In genomic region chr10:77877461-77878344, GRCh38 we compare ENCODE assay signal across 8 cellular contexts. TPM values are rescaled to one million over a fixed set of nuclear protein-coding genes. Genes with fewer than 3 reads are reported as not detected.
DNase-seq lines count a peak whose midpoint lies in the region; ATAC-seq and TF ChIP-seq lines count a peak whose summit lies in the region.

No MANE protein-coding gene starts in this region.

- no peak overlapping the region for H3K27ac Mint-ChIP-seq in activated CD4-positive, alpha-beta T cell treated with anti-CD3 and anti-CD28 coated beads, Interleukin-2, amount 10 ng/mL, durations not matched to agents 24 days and 14 days

- intact Hi-C loops in activated CD4-positive, alpha-beta T cell treated with anti-CD3 and anti-CD28 coated beads, Interleukin-2, amount 10 ng/mL, durations not matched to agents 24 days and 14 days (cut with micrococcal nuclease) = no loop called here

- H3K4me3 Mint-ChIP-seq in activated CD4-positive, alpha-beta T cell treated with anti-CD3 and anti-CD28 coated beads, Interleukin-2, amount 10 ng/mL, durations not matched to agents 24 days and 14 days = no peak overlapping the region

- H3K4me1 ChIP-seq in fibroblast of lung (ENCODE audit: control insufficient read depth, extremely low read depth, insufficient read depth, low read length) = peaks cover 2% of the 10 kb centered on the region

- H3K36me3 ChIP-seq in fibroblast of lung (ENCODE audit: control insufficient read depth, insufficient read depth, low read length) = no peaks in the 10 kb centered on the region

- no peaks in the 10 kb centered on the region for H3K9me3 ChIP-seq in fibroblast of lung (ENCODE audit: control insufficient read depth, insufficient read depth, low read depth, low read length)

- no peaks in the 10 kb centered on the region for H3K36me3 Mint-ChIP-seq in activated CD4-positive, alpha-beta T cell treated with anti-CD3 and anti-CD28 coated beads, Interleukin-2, amount 10 ng/mL, durations not matched to agents 24 days and 14 days (ENCODE audit: low read depth)

- peaks cover 13% of the 10 kb centered on the region for H3K4me1 Mint-ChIP-seq in activated CD4-positive, alpha-beta T cell treated with anti-CD3 and anti-CD28 coated beads, Interleukin-2, amount 10 ng/mL, durations not matched to agents 24 days and 14 days

- H3K9me3 Mint-ChIP-seq in activated CD4-positive, alpha-beta T cell treated with anti-CD3 and anti-CD28 coated beads, Interleukin-2, amount 10 ng/mL, durations not matched to agents 24 days and 14 days = no peaks in the 10 kb centered on the region

- no peak overlapping the region for H3K27ac ChIP-seq in fibroblast of lung (ENCODE audit: insufficient read depth, low read length)

- ATAC-seq in HG03378 (IDR thresholded peaks at IDR 0.05; ENCODE audit: unreplicated experiment) = peak; percentile 71
- peak; percentile 92 for ATAC-seq in omental fat pad (ENCODE audit: low FRiP score)

- H2AFZ ChIP-seq in fibroblast of lung (ENCODE audit: low read length) = no peak overlapping the region

- H3K4me3 ChIP-seq in fibroblast of lung (replicated peaks in 1 of 4; ENCODE audit: control extremely low read depth in 1 of 4, insufficient read depth in 1 of 4, low read depth in 3 of 4, low read length in 4 of 4) = no peak overlapping the region

- no peak overlapping the region for H3K4me2 ChIP-seq in fibroblast of lung (ENCODE audit: extremely low read depth, insufficient read depth, low read length)

- H3K27me3 ChIP-seq in fibroblast of lung (ENCODE audit: control insufficient read depth, insufficient read depth, low read length) = no peaks in the 10 kb centered on the region

- no peak overlapping the region for H3K9ac ChIP-seq in fibroblast of lung (ENCODE audit: insufficient read depth, low read length)

- TF ChIP-seq CTCF in fibroblast of lung (conservative IDR thresholded peaks at IDR 0.05 in 1 of 2, IDR thresholded peaks at IDR 0.05 in 1 of 2; ENCODE audit: low read depth in 1 of 2, low read length in 2 of 2) (no peak), omental fat pad (IDR thresholded peaks at IDR 0.05) (no peak)

- H3K79me2 ChIP-seq in fibroblast of lung (ENCODE audit: control insufficient read depth, insufficient read depth, low read length) = peaks cover 9% of the 10 kb centered on the region

- DNase-seq in activated CD4-positive, alpha-beta T cell treated with anti-CD3 and anti-CD28 coated beads, Interleukin-2, amount 10 ng/mL, durations not matched to agents 24 days and 14 days = peak; percentile 60
- no peak for DNase-seq in activated CD4-positive, alpha-beta T cell treated with anti-CD3 and anti-CD28 coated beads for 1 hour
- DNase-seq in UCSD-AML1 (lab: John Stamatoyannopoulos, UW; ENCODE audit: unreplicated experiment) (peak; percentile 82), fibroblast of lung (ENCODE audit: low read depth in 2 of 2) (peak; percentile 75 to 76), omental fat pad (ENCODE audit: low spot score) (no peak), NCI-H524 (lab: John Stamatoyannopoulos, UW) (no peak), SK-N-DZ (ENCODE audit: low spot score) (no peak)

- no peaks in the 10 kb centered on the region for H3K27me3 Mint-ChIP-seq in activated CD4-positive, alpha-beta T cell treated with anti-CD3 and anti-CD28 coated beads, Interleukin-2, amount 10 ng/mL, durations not matched to agents 24 days and 14 days

- H4K20me1 ChIP-seq in fibroblast of lung (ENCODE audit: control insufficient read depth, extremely low read depth, insufficient read depth, low read length) = no peaks in the 10 kb centered on the region

RNA-seq across cellular contexts. Expression of gene DLG5, which starts 48.9 kb away (rescaled TPM):
- total RNA-seq in activated CD4-positive, alpha-beta T cell treated with anti-CD3 and anti-CD28 coated beads, Interleukin-2, amount 10 ng/mL, durations not matched to agents 24 days and 14 days = 5.2 and 5.4 TPM in 2 replicates
- 40.1 and 40.8 TPM in 2 replicates for total RNA-seq in fibroblast of lung
- 15.3 and 22.9 TPM in 2 replicates for polyA plus RNA-seq in fibroblast of lung
- polyA plus RNA-seq in fibroblast of lung (2012) = 24.4 and 29.7 TPM in 2 replicates
- 80.9 and 123 TPM in 2 replicates for polyA minus RNA-seq in fibroblast of lung (ENCODE audit: low replicate concordance)
- 10 to 100 TPM; 28.1 to 42.7 (median 38.3) TPM for total RNA-seq in omental fat pad
- 20.6 and 23.3 TPM in 2 replicates for polyA plus RNA-seq in SK-N-DZ (2014; cell fraction: cytosol; rRNA removed)
- 26.3 and 39.2 TPM in 2 replicates for polyA plus RNA-seq in SK-N-DZ (2014; cell fraction: nucleus; rRNA removed)

Comparison
In these comparisons a context has a peak if more than half of its experiments do, and no peak if none do; other contexts are left out.
1. DNase-seq: peak in activated CD4-positive, alpha-beta T cell treated with anti-CD3 and anti-CD28 coated beads, Interleukin-2, amount 10 ng/mL, durations not matched to agents 24 days and 14 days (single experiment), UCSD-AML1 (single experiment) and fibroblast of lung (2 of 2); none in activated CD4-positive, alpha-beta T cell treated with anti-CD3 and anti-CD28 coated beads for 1 hour (single experiment), omental fat pad (single experiment), NCI-H524 (0 of 2) and SK-N-DZ (single experiment).